Comparison of ENCODE assay signal across 16 cellular contexts in genomic region chr10:79131730-79132644, GRCh38.
A peak's percentile ranks its signal among the peaks of the same experiment; 100 is the strongest.
DNase-seq lines count a peak whose midpoint lies in the region; ATAC-seq, FAIRE-seq and TF ChIP-seq lines count a peak whose summit lies in the region.
"Had no signal": no experiment of that assay in that cellular context is flagged by ENCODE, and none has a peak within 500 bp of the region (broad histone marks: within the 10 kb centered on the region; RNA-seq: fewer than 3 reads in every experiment).

No MANE protein-coding gene starts in this region.

- no peak for ATAC-seq in lung (ENCODE audit: insufficient read depth, low FRiP score)
- ATAC-seq in upper lobe of right lung: peak; percentile 13
- no peak for ATAC-seq in HG03045 (IDR thresholded peaks at IDR 0.05; ENCODE audit: unreplicated experiment)
- ATAC-seq: activated T-cell treated with anti-CD3 and anti-CD28 coated beads, Interleukin-2, amount 50 U/mL, for 4 hours had no signal

- no peak overlapping the region for H3K27ac Mint-ChIP-seq in activated naive CD4-positive, alpha-beta T cell treated with anti-CD3 and anti-CD28 coated beads for 36 hours

- H3K27ac ChIP-seq in left ventricle myocardium inferior (replicated peaks) (peak overlapping the region; percentile 99), RWPE1 (peak overlapping the region; percentile 38), lung (ENCODE audit: low read depth in 1 of 2, low read length in 1 of 2) (peak overlapping the region; percentile 15 to 63), upper lobe of right lung (peak overlapping the region; percentile 11)

- H3K36me3 Mint-ChIP-seq in activated naive CD4-positive, alpha-beta T cell treated with anti-CD3 and anti-CD28 coated beads for 36 hours (ENCODE audit: low read depth): no peaks in the 10 kb centered on the region

- intact Hi-C loops in left ventricle myocardium inferior (cut with micrococcal nuclease) (no loop called here), cardiac septum (cut with DNase I) (no loop called here), upper lobe of right lung (cut with DNase I) (no loop called here)
- intact Hi-C loops in activated naive CD4-positive, alpha-beta T cell treated with anti-CD3 and anti-CD28 coated beads for 36 hours (cut with micrococcal nuclease): no loop called here

- no peaks in the 10 kb centered on the region for H3K9me3 Mint-ChIP-seq in activated naive CD4-positive, alpha-beta T cell treated with anti-CD3 and anti-CD28 coated beads for 36 hours
- H3K9me3 Mint-ChIP-seq: activated T-cell treated with anti-CD3 and anti-CD28 coated beads, Interleukin-2, amount 50 U/mL, for 4 hours had no signal

- DNase-seq in left ventricle myocardium inferior (no peak), cardiac septum (ENCODE audit: low spot score) (no peak), RWPE1 (ENCODE audit: low spot score) (no peak), lung (ENCODE audit: low spot score) (no peak), upper lobe of right lung (no peak), GM19239 (ENCODE audit: insufficient read length, low spot score) (no peak)
- DNase-seq in activated naive CD4-positive, alpha-beta T cell treated with anti-CD3 and anti-CD28 coated beads for 36 hours: no peak
- DNase-seq: ACHN; activated CD4-positive, alpha-beta T cell treated with anti-CD3 and anti-CD28 coated beads, Interleukin-2, amount 50 U/mL, for 1 hour; activated T-cell treated with anti-CD3 and anti-CD28 coated beads, Interleukin-2, amount 50 U/mL, for 4 hours; Calu3; NCI-H1105; NCI-H2171; SHP77 treated with DMSO at 0.1 percent for 48 hours had no signal

- CTCF ChIA-PET in RWPE1 (lab: Yijun Ruan, JAX): interaction anchor here (0.5 to 0.7 kb wide), 2 partner anchors 13 to 66 kb away, joined by 3 read pairs; no protein-coding TSS in a partner anchor
- CTCF ChIA-PET in activated naive CD4-positive, alpha-beta T cell treated with anti-CD3 and anti-CD28 coated beads for 36 hours (lab: Charles Lee): interaction anchor here (0.6 to 1.7 kb wide), 2 partner anchors 63 to 223 kb away, joined by 3 to 5 read pairs; no protein-coding TSS in a partner anchor

- peaks cover 12% of the 10 kb centered on the region for H3K4me1 Mint-ChIP-seq in activated naive CD4-positive, alpha-beta T cell treated with anti-CD3 and anti-CD28 coated beads for 36 hours (ENCODE audit: low read depth)

- H3K27me3 ChIP-seq in left ventricle myocardium inferior (ENCODE audit: low read depth): no peaks in the 10 kb centered on the region
- H3K27me3 ChIP-seq in lung (ENCODE audit: control insufficient read depth, insufficient read depth): no peaks in the 10 kb centered on the region
- no peaks in the 10 kb centered on the region for H3K27me3 ChIP-seq in upper lobe of right lung

- POLR2A ChIA-PET in RWPE1 (lab: Yijun Ruan, JAX; ENCODE audit: low non-redundant PET): no interaction called here

- peaks cover 8% of the 10 kb centered on the region for H3K36me3 ChIP-seq in left ventricle myocardium inferior
- peaks cover 0 to 19% of the 10 kb centered on the region in 2 donors for H3K36me3 ChIP-seq in lung (ENCODE audit: control insufficient read depth in 2 of 2, insufficient read depth in 2 of 2, low read length in 2 of 2)
- no peaks in the 10 kb centered on the region for H3K36me3 ChIP-seq in upper lobe of right lung

- no peak overlapping the region for H3K4me3 ChIP-seq in left ventricle myocardium inferior
- no peak overlapping the region for H3K4me3 ChIP-seq in lung
- no peak overlapping the region for H3K4me3 ChIP-seq in upper lobe of right lung

- WGBS in lung, 2 donors: 64 to 79% methylated on average over 15 of the region's 15 CpGs

- no peak for TF ChIP-seq CTCF in left ventricle myocardium inferior (IDR thresholded peaks at IDR 0.05; ENCODE audit: borderline replicate concordance)
- TF ChIP-seq CTCF in RWPE1 (conservative IDR thresholded peaks at IDR 0.05; ENCODE audit: low read depth): no peak
- no peak for TF ChIP-seq CTCF in lung (IDR thresholded peaks at IDR 0.05; ENCODE audit: control extremely low read depth, extremely low read depth)
- no peak for TF ChIP-seq CTCF in upper lobe of right lung (IDR thresholded peaks at IDR 0.05)

- H3K9me3 ChIP-seq in left ventricle myocardium inferior (replicated peaks): no peaks in the 10 kb centered on the region
- H3K9me3 ChIP-seq in lung (ENCODE audit: control insufficient read depth in 2 of 2, insufficient read depth in 1 of 2, low read length in 1 of 2): no peaks in the 10 kb centered on the region
- no peaks in the 10 kb centered on the region for H3K9me3 ChIP-seq in upper lobe of right lung

- H3K4me3 Mint-ChIP-seq in activated naive CD4-positive, alpha-beta T cell treated with anti-CD3 and anti-CD28 coated beads for 36 hours: no peak overlapping the region
- H3K4me3 Mint-ChIP-seq: activated T-cell treated with anti-CD3 and anti-CD28 coated beads, Interleukin-2, amount 50 U/mL, for 4 hours had no signal

- FAIRE-seq in GM19239 (lab: Jason Lieb, UNC): no peak
- FAIRE-seq: keratinocyte had no signal

- H3K4me1 ChIP-seq in left ventricle myocardium inferior: peaks cover 100% of the 10 kb centered on the region
- H3K4me1 ChIP-seq in lung (ENCODE audit: control insufficient read depth in 2 of 2, insufficient read depth in 2 of 2, low read length in 2 of 2): peaks cover 28 to 56% of the 10 kb centered on the region in 2 donors
- peaks cover 57% of the 10 kb centered on the region for H3K4me1 ChIP-seq in upper lobe of right lung

- H3K27me3 Mint-ChIP-seq in activated naive CD4-positive, alpha-beta T cell treated with anti-CD3 and anti-CD28 coated beads for 36 hours (ENCODE audit: low read depth): no peaks in the 10 kb centered on the region

Comparison
In these comparisons a context has a peak if more than half of its experiments do, and no peak if none do; other contexts are left out.
1. H3K27ac ChIP-seq: peak in every context shown above with its lines; median percentile 99 in left ventricle myocardium inferior; 39 in lung; 38 in RWPE1; 11 in upper lobe of right lung.